In genomic region chrX:42530027-42530426, GRCh38 we compare ENCODE assay signal across 15 cellular contexts.
DNase-seq lines count a peak whose midpoint lies in the region; ATAC-seq and TF ChIP-seq lines count a peak whose summit lies in the region.
"Had no signal": no experiment of that assay in that cellular context is flagged by ENCODE, and none has a peak within 500 bp of the region (broad histone marks: within the 10 kb centered on the region; RNA-seq: fewer than 3 reads in every experiment).

No MANE protein-coding gene starts in this region.

- no peaks in the 10 kb centered on the region for H3K27me3 ChIP-seq in Caco-2 (replicated peaks; ENCODE audit: control insufficient read depth, insufficient read depth, low read length)
- no peaks in the 10 kb centered on the region for H3K27me3 ChIP-seq in CD8-positive, alpha-beta T cell (ENCODE audit: insufficient read depth, low read length)
- H3K27me3 ChIP-seq: spleen had no signal

- no peaks in the 10 kb centered on the region for H3K4me1 ChIP-seq in Caco-2
- no peaks in the 10 kb centered on the region for H3K4me1 ChIP-seq in CD8-positive, alpha-beta T cell (ENCODE audit: insufficient read depth, low read length)
- H3K4me1 ChIP-seq: spleen had no signal

- POLR2A ChIA-PET in Caco-2 (lab: Charles Lee), result no interaction called here
- POLR2A ChIA-PET in CD8-positive, alpha-beta T cell (lab: Charles Lee), result no interaction called here

- peak; percentile 22 to 29 for TF ChIP-seq CTCF in Caco-2 (IDR thresholded peaks at IDR 0.05; ENCODE audit: insufficient read depth in 1 of 2, low read depth in 1 of 2, low read length in 1 of 2, severe bottlenecking in 1 of 2, unreplicated experiment in 1 of 2)
- peak; percentile 10; the same call in 1 of the 2 replicates for TF ChIP-seq CTCF in LNCAP (IDR thresholded peaks at IDR 0.05)
- no peak for TF ChIP-seq CTCF in CD8-positive, alpha-beta T cell (IDR thresholded peaks at IDR 0.05)

- peaks cover 7% of the 10 kb centered on the region for H3K4me1 Mint-ChIP-seq in Caco-2 (ENCODE audit: low read depth, unreplicated experiment)
- H3K4me1 Mint-ChIP-seq in central memory CD8-positive, alpha-beta T cell, result peaks cover 31% of the 10 kb centered on the region
- peaks cover 16% of the 10 kb centered on the region for H3K4me1 Mint-ChIP-seq in CD8-positive, alpha-beta T cell (ENCODE audit: low read depth)

- no peaks in the 10 kb centered on the region for H3K36me3 ChIP-seq in Caco-2 (ENCODE audit: control insufficient read depth, insufficient read depth, low read length)
- H3K36me3 ChIP-seq in CD8-positive, alpha-beta T cell (ENCODE audit: insufficient read depth, low read length), result no peaks in the 10 kb centered on the region
- H3K36me3 ChIP-seq: spleen had no signal

- no peaks in the 10 kb centered on the region for H3K36me3 Mint-ChIP-seq in Caco-2 (ENCODE audit: insufficient read depth, unreplicated experiment)
- peaks cover 2% of the 10 kb centered on the region for H3K36me3 Mint-ChIP-seq in central memory CD8-positive, alpha-beta T cell (ENCODE audit: insufficient read depth)
- no peaks in the 10 kb centered on the region for H3K36me3 Mint-ChIP-seq in CD8-positive, alpha-beta T cell
- H3K36me3 Mint-ChIP-seq: activated naive CD4-positive, alpha-beta T cell treated with anti-CD3 and anti-CD28 coated beads, Interleukin-2, amount 50 U/mL, for 24 hours had no signal

- BruUV-seq in Caco-2 (replicated peaks; lab: Mats Ljungman, UMichigan), result no TSS peak

- no peak overlapping the region for H3K27ac ChIP-seq in CD8-positive, alpha-beta T cell (ENCODE audit: low read depth, low read length)
- H3K27ac ChIP-seq: spleen had no signal

- no peaks in the 10 kb centered on the region for H3K9me3 ChIP-seq in Caco-2
- no peaks in the 10 kb centered on the region for H3K9me3 ChIP-seq in CD8-positive, alpha-beta T cell (ENCODE audit: low read length)
- H3K9me3 ChIP-seq: spleen had no signal

- CTCF ChIA-PET in Caco-2 (lab: Charles Lee), result no interaction called here
- CTCF ChIA-PET in CD8-positive, alpha-beta T cell (lab: Charles Lee), result no interaction called here

- intact Hi-C loops in Caco-2 (cut with micrococcal nuclease; ENCODE audit: unreplicated experiment), result no loop called here
- intact Hi-C loops in CD8-positive, alpha-beta T cell (cut with DNase I, micrococcal nuclease), result no loop called here

- no peak overlapping the region for H3K27ac Mint-ChIP-seq in Caco-2 (ENCODE audit: unreplicated experiment)
- peak overlapping the region; percentile 33 for H3K27ac Mint-ChIP-seq in central memory CD8-positive, alpha-beta T cell (ENCODE audit: low read depth)
- H3K27ac Mint-ChIP-seq in CD8-positive, alpha-beta T cell, result no peak overlapping the region
- H3K27ac Mint-ChIP-seq: activated CD8-positive, alpha-beta T cell treated with anti-CD3 and anti-CD28 coated beads for 36 hours; activated naive CD4-positive, alpha-beta T cell treated with anti-CD3 and anti-CD28 coated beads, Interleukin-2, amount 50 U/mL, for 24 hours; naive B cell; T-helper 2 cell treated with Interferon-gamma antibody and Interleukin-4, amounts not matched to agents 5 μg/mL and 100 μg/mL, for 36 hours had no signal

- no peaks in the 10 kb centered on the region for H3K27me3 Mint-ChIP-seq in Caco-2 (ENCODE audit: insufficient read depth, unreplicated experiment)
- H3K27me3 Mint-ChIP-seq in central memory CD8-positive, alpha-beta T cell, result no peaks in the 10 kb centered on the region
- no peaks in the 10 kb centered on the region for H3K27me3 Mint-ChIP-seq in CD8-positive, alpha-beta T cell (ENCODE audit: low read depth)
- H3K27me3 Mint-ChIP-seq: activated CD8-positive, alpha-beta T cell treated with anti-CD3 and anti-CD28 coated beads for 36 hours; activated naive CD4-positive, alpha-beta T cell treated with anti-CD3 and anti-CD28 coated beads, Interleukin-2, amount 50 U/mL, for 24 hours; naive B cell had no signal

- H3K4me3 ChIP-seq in Caco-2 (ENCODE audit: low read depth, low read length), result no peak overlapping the region
- H3K4me3 ChIP-seq in CD8-positive, alpha-beta T cell (ENCODE audit: low read depth, low read length), result no peak overlapping the region
- H3K4me3 ChIP-seq: GM12878, spleen had no signal

- no peak for ATAC-seq in central memory CD8-positive, alpha-beta T cell (replicated peaks; ENCODE audit: extremely low read depth, poor library complexity, severe bottlenecking)
- no peak for ATAC-seq in GM19324 (IDR thresholded peaks at IDR 0.05; ENCODE audit: low FRiP score, unreplicated experiment)
- no peak for ATAC-seq in CD8-positive, alpha-beta T cell
- no peak for ATAC-seq in HG02884 (IDR thresholded peaks at IDR 0.05; ENCODE audit: unreplicated experiment)
- ATAC-seq: activated CD8-positive, alpha-beta T cell treated with anti-CD3 and anti-CD28 coated beads for 36 hours; GM12878 had no signal

- no peaks in the 10 kb centered on the region for H3K9me3 Mint-ChIP-seq in Caco-2 (ENCODE audit: unreplicated experiment)
- H3K9me3 Mint-ChIP-seq in central memory CD8-positive, alpha-beta T cell, result no peaks in the 10 kb centered on the region
- H3K9me3 Mint-ChIP-seq in CD8-positive, alpha-beta T cell, result peaks cover 4% of the 10 kb centered on the region
- H3K9me3 Mint-ChIP-seq: T-helper 2 cell treated with Interferon-gamma antibody and Interleukin-4, amounts not matched to agents 5 μg/mL and 100 μg/mL, for 36 hours had no signal

- DNase-seq in Caco-2 (peak in 1 of 2 experiments; percentile 2), kidney tubule cell (ENCODE audit: low spot score) (peak; percentile 85), ureter (ENCODE audit: low spot score) (no peak)
- no peak for DNase-seq in central memory CD8-positive, alpha-beta T cell (ENCODE audit: low spot score in 2 of 2)
- no peak for DNase-seq in CD8-positive, alpha-beta T cell
- DNase-seq: activated CD8-positive, alpha-beta T cell treated with anti-CD3 and anti-CD28 coated beads for 36 hours; naive B cell; NCI-H2227 treated with DMSO at 0.1 percent for 48 hours; spleen had no signal

- no peak overlapping the region for H3K4me3 Mint-ChIP-seq in Caco-2 (ENCODE audit: unreplicated experiment)
- no peak overlapping the region for H3K4me3 Mint-ChIP-seq in central memory CD8-positive, alpha-beta T cell
- H3K4me3 Mint-ChIP-seq in CD8-positive, alpha-beta T cell, result no peak overlapping the region
- H3K4me3 Mint-ChIP-seq: activated CD8-positive, alpha-beta T cell treated with anti-CD3 and anti-CD28 coated beads for 36 hours; activated naive CD4-positive, alpha-beta T cell treated with anti-CD3 and anti-CD28 coated beads, Interleukin-2, amount 50 U/mL, for 24 hours; naive B cell; T-helper 2 cell treated with Interferon-gamma antibody and Interleukin-4, amounts not matched to agents 5 μg/mL and 100 μg/mL, for 36 hours had no signal
